In genomic region chr2:23324281-23324680, GRCh38 we compare ENCODE assay signal across 15 cellular contexts.
"Had no signal": no experiment of that assay in that cellular context is flagged by ENCODE, and none has a peak within 500 bp of the region (broad histone marks: within the 10 kb centered on the region; RNA-seq: fewer than 3 reads in every experiment).

No MANE protein-coding gene starts in this region.

- H3K4me1 ChIP-seq: colonic mucosa, lower lobe of right lung, upper lobe of right lung had no signal

- ATAC-seq: activated CD8-positive, alpha-beta T cell treated with anti-CD3 and anti-CD28 coated beads for 36 hours; activated T-helper 17 cell treated with anti-CD3 and anti-CD28 coated beads, Interleukin-2, amount 50 U/mL, for 72 hours; stimulated activated naive B cell treated with anti-CD40 and anti-IgM and Interleukin-4, amounts not matched to agents 10 μg/mL and 1 μg/mL and 100 μg/mL, for 72 hours had no signal

- H3K27ac ChIP-seq: brain microvascular endothelial cell, colonic mucosa, lower lobe of right lung, upper lobe of right lung had no signal

- H3K27me3 ChIP-seq: brain microvascular endothelial cell, colonic mucosa, upper lobe of right lung had no signal

- H3K4me3 ChIP-seq: colonic mucosa, lower lobe of right lung, upper lobe of right lung had no signal

- DNase-seq: activated CD4-positive, alpha-beta T cell treated with anti-CD3 and anti-CD28 coated beads, Interleukin-2, amount 10 ng/mL, durations not matched to agents 24 days and 14 days; activated CD8-positive, alpha-beta T cell treated with anti-CD3 and anti-CD28 coated beads for 36 hours; activated naive CD4-positive, alpha-beta T cell treated with Interleukin-2 at 50 U/mL for 16 hours; activated T-cell treated with anti-CD3 and anti-CD28 coated beads, Interleukin-2, amount 50 U/mL, for 1 hour; anterior cingulate cortex; brain microvascular endothelial cell; central memory CD4-positive, alpha-beta T cell; colonic mucosa; head of caudate nucleus; lower lobe of right lung; nephron progenitor cell; nucleus accumbens; stimulated activated naive B cell treated with anti-CD40 and anti-IgM and Interleukin-4, amounts not matched to agents 10 μg/mL and 1 μg/mL and 100 μg/mL, for 72 hours; upper lobe of right lung had no signal

- H3K36me3 ChIP-seq: brain microvascular endothelial cell, colonic mucosa, lower lobe of right lung, upper lobe of right lung had no signal

- H3K9me3 ChIP-seq: colonic mucosa, lower lobe of right lung, upper lobe of right lung had no signal
